ENCODE assay signal across 1 cellular context in genomic region chr1:156245451-156246232, GRCh38.
TF ChIP-seq lines count a peak whose summit lies in the region.

No MANE protein-coding gene starts in this region.

TF ChIP-seq in H1, 55 proteins besides CTCF, POLR2A, EP300 and RAD21:
- TF ChIP-seq BACH1 (IDR thresholded peaks at IDR 0.05; ENCODE audit: low read length) (no peak), KDM4A (IDR thresholded peaks at IDR 0.05; ENCODE audit: low read depth, low read length, severe bottlenecking) (peak; percentile 35), MAX (IDR thresholded peaks at IDR 0.05) (peak; percentile 62; the same call in 1 of the 2 replicates), CBX5 (IDR thresholded peaks at IDR 0.05; ENCODE audit: low read depth, low read length) (no peak), PHF8 (conservative IDR thresholded peaks at IDR 0.05; ENCODE audit: low read depth, low read length) (no peak), E2F6 (IDR thresholded peaks at IDR 0.05) (peak; percentile 47), POLR2AphosphoS5 (IDR thresholded peaks at IDR 0.05; ENCODE audit: low read depth, low read length) (peak; percentile 15)
